Comparison of ENCODE assay signal across 29 cellular contexts in the genomic region with DNA sequence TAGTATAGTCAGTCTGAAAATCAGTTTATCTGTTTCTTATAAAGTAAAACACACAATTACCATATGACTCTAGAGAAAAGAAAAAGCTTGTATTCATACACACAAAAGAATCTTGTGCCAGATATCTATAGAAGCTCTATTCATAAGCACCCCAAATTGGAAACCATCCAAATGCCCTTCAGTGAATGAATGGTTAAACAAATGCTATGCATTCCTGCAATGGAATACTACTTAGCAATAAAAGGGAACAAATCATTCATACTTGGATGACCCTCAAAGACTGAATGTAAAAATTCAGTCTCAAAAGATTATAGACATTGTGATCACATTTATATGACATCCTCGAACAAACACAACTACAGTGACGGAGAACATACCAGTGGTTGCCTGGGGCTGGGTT.
"Had no signal": no experiment of that assay in that cellular context is flagged by ENCODE, and none has a peak within 500 bp of the region (broad histone marks: within the 10 kb centered on the region; RNA-seq: fewer than 3 reads in every experiment).

No MANE protein-coding gene starts in this region.

- H3K4me3 ChIP-seq: PC-9, SJSA1 had no signal

- H3K9me3 ChIP-seq: SJSA1 had no signal

- H3K36me3 ChIP-seq: SJSA1, WERI-Rb-1 had no signal

- H3K27ac ChIP-seq: PC-9, SJSA1, WERI-Rb-1 had no signal

- FAIRE-seq: RCC 7860 had no signal

- DNase-seq: activated CD4-positive, alpha-beta memory T cell treated with anti-CD3 and anti-CD28 coated beads, Interleukin-2, amount 10 ng/mL, durations not matched to agents 7 days and 5 days; activated CD4-positive, alpha-beta T cell treated with anti-CD3 and anti-CD28 coated beads for 1 hour; activated CD4-positive, alpha-beta T cell treated with anti-CD3 and anti-CD28 coated beads for 48 hours; activated CD4-positive, CD25-positive, alpha-beta regulatory T cell; activated CD8-positive, alpha-beta memory T cell treated with anti-CD3 and anti-CD28 coated beads for 24 hours; activated CD8-positive, alpha-beta memory T cell treated with anti-CD3 and anti-CD28 coated beads, Interleukin-2, amount 10 ng/mL, durations not matched to agents 7 days and 5 days; activated CD8-positive, alpha-beta memory T cell treated with anti-CD3 and anti-CD28 coated beads, Interleukin-2, amount 50 U/mL, for 48 hours; activated effector memory CD4-positive, alpha-beta T cell treated with anti-CD3 and anti-CD28 coated beads, Interleukin-2, amount 50 U/mL, for 16 hours; activated naive CD4-positive, alpha-beta T cell; activated naive CD4-positive, alpha-beta T cell treated with anti-CD3 and anti-CD28 coated beads, Interleukin-2, amount 50 U/mL, for 16 hours; activated naive CD8-positive, alpha-beta T cell treated with anti-CD3 and anti-CD28 coated beads for 36 hours; activated T-cell treated with anti-CD3 and anti-CD28 coated beads, Interleukin-2, amount 50 U/mL, for 48 hours; amniotic stem cell; aorta; Karpas-422; KBM-7; NCI-H1417; NCI-H187 treated with DMSO at 0.1 percent for 48 hours; NCI-H2081; NCI-H226; NCI-H510A; PC-9; SHP77 treated with DMSO at 0.1 percent for 48 hours; T-cell; T-helper 2 cell; T-helper 9 cell; WERI-Rb-1 had no signal
